Comparison of ENCODE assay signal across 1 cellular context in genomic region chr6:44530910-44531234, GRCh38.
TF ChIP-seq lines count a peak whose summit lies in the region.

No MANE protein-coding gene starts in this region.

TF ChIP-seq in H1, 55 proteins besides CTCF, POLR2A, EP300 and RAD21 (continued from another document):
- TF ChIP-seq, protein P1, sequence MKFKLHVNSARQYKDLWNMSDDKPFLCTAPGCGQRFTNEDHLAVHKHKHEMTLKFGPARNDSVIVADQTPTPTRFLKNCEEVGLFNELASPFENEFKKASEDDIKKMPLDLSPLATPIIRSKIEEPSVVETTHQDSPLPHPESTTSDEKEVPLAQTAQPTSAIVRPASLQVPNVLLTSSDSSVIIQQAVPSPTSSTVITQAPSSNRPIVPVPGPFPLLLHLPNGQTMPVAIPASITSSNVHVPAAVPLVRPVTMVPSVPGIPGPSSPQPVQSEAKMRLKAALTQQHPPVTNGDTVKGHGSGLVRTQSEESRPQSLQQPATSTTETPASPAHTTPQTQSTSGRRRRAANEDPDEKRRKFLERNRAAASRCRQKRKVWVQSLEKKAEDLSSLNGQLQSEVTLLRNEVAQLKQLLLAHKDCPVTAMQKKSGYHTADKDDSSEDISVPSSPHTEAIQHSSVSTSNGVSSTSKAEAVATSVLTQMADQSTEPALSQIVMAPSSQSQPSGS (IDR thresholded peaks at IDR 0.05; ENCODE audit: low read length) = no peak
